28 cellular contexts compared by ENCODE assay signal in the genomic region with DNA sequence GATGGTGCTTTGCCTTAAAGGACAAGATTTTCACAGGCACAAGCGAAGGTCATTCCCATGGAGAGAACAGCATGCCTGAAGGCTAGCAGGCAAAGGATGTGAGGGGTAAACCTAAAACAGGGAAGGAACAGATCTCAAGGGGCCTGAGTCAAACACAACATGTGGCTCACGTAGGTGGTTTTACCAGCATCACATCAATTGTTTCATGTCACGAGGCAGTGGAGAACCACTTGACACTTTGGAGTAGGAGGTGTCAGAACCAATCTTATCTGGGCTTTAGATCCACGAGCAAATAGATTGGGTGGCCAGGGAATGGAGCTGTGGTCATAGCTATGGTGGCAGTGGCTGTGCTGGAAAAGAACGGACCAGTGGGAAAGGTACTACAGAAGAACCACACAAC. TPM values are rescaled to one million over a fixed set of nuclear protein-coding genes. Genes with fewer than 3 reads are reported as not detected.
DNase-seq lines count a peak whose midpoint lies in the region; ATAC-seq, FAIRE-seq and TF ChIP-seq lines count a peak whose summit lies in the region.
"Had no signal": no experiment of that assay in that cellular context is flagged by ENCODE, and none has a peak within 500 bp of the region (broad histone marks: within the 10 kb centered on the region; RNA-seq: fewer than 3 reads in every experiment).

No MANE protein-coding gene starts in this region.

- H3K9me3 ChIP-seq in GM12878 (replicated peaks; ENCODE audit: control insufficient read depth, insufficient read depth, low read length) (no peaks in the 10 kb centered on the region; the same call in 2 of the 3 replicates), GM23248 (ENCODE audit: low read depth) (no peaks in the 10 kb centered on the region)
- H3K9me3 ChIP-seq: left lung, SJSA1, suprapubic skin had no signal

- no peak for FAIRE-seq in GM12878 (lab: Jason Lieb, UNC)

- peak overlapping the region; percentile 46 for H3K27ac Mint-ChIP-seq in T-helper 2 cell treated with Interferon-gamma antibody and Interleukin-4, amounts not matched to agents 5 μg/mL and 100 μg/mL, for 36 hours
- H3K27ac Mint-ChIP-seq in progenitor cell of endocrine pancreas: peak overlapping the region; percentile 70
- H3K27ac Mint-ChIP-seq: T-helper 17 cell had no signal

- no peaks in the 10 kb centered on the region for H4K20me1 ChIP-seq in GM12878 (ENCODE audit: control insufficient read depth, insufficient read depth)
- H4K20me1 ChIP-seq in GM23248 (ENCODE audit: insufficient read depth): no peaks in the 10 kb centered on the region

- intact Hi-C loops in GM12878 (cut with micrococcal nuclease; ENCODE audit: unreplicated experiment): no loop called here

- SMC1A ChIA-PET in GM12878 (lab: Charles Lee; ENCODE audit: uncharacterized antibody, unreplicated experiment): interaction anchor here (1.0 kb wide), 1 partner anchor 8 kb away, joined by 3 read pairs; no protein-coding TSS in a partner anchor

- peaks cover 49% of the 10 kb centered on the region for H3K36me3 Mint-ChIP-seq in T-helper 2 cell treated with Interferon-gamma antibody and Interleukin-4, amounts not matched to agents 5 μg/mL and 100 μg/mL, for 36 hours (ENCODE audit: low read depth)
- peaks cover 42% of the 10 kb centered on the region for H3K36me3 Mint-ChIP-seq in progenitor cell of endocrine pancreas (ENCODE audit: insufficient read depth)

- no TSS peak for BruUV-seq in GM12878 (replicated peaks; lab: Mats Ljungman, UMichigan)

- TF ChIP-seq CTCF in GM20000 (IDR thresholded peaks at IDR 0.05; ENCODE audit: extremely low read depth, missing control alignments) (no peak), GM12878 (IDR thresholded peaks at IDR 0.05 in 2 of 3, conservative IDR thresholded peaks at IDR 0.05 in 1 of 3; ENCODE audit: control insufficient read depth in 2 of 3, extremely low read depth in 1 of 3, insufficient read depth in 1 of 3, low read depth in 3 of 3, low read length in 3 of 3) (no peak), progenitor cell of endocrine pancreas (IDR thresholded peaks at IDR 0.05; ENCODE audit: unreplicated experiment) (no peak)

- H3K4me3 Mint-ChIP-seq in T-helper 2 cell treated with Interferon-gamma antibody and Interleukin-4, amounts not matched to agents 5 μg/mL and 100 μg/mL, for 36 hours: no peak overlapping the region
- H3K4me3 Mint-ChIP-seq in progenitor cell of endocrine pancreas (ENCODE audit: low read depth): no peak overlapping the region
- H3K4me3 Mint-ChIP-seq: H9, T-helper 17 cell had no signal

- H3K79me2 ChIP-seq in GM12878 (ENCODE audit: control insufficient read depth, insufficient read depth, low read length) (no peaks in the 10 kb centered on the region), GM23248 (ENCODE audit: insufficient read depth) (peaks cover 9% of the 10 kb centered on the region; the same call in 1 of the 2 replicates)

- H3K36me3 ChIP-seq in GM12878 (ENCODE audit: control insufficient read depth in 2 of 2, insufficient read depth in 2 of 2, low read length in 1 of 2): peaks cover 6% of the 10 kb centered on the region in 2 experiments; a peak in 3 of 4 replicates
- peaks cover 16% of the 10 kb centered on the region; the same call in 1 of the 2 replicates for H3K36me3 ChIP-seq in GM23248 (ENCODE audit: low read depth)

- H3K27me3 Mint-ChIP-seq in T-helper 2 cell treated with Interferon-gamma antibody and Interleukin-4, amounts not matched to agents 5 μg/mL and 100 μg/mL, for 36 hours (ENCODE audit: low read depth): no peaks in the 10 kb centered on the region
- H3K27me3 Mint-ChIP-seq in progenitor cell of endocrine pancreas: no peaks in the 10 kb centered on the region
- H3K27me3 Mint-ChIP-seq: naive thymus-derived CD4-positive, alpha-beta T cell; T-helper 17 cell had no signal

- CTCF ChIA-PET in GM12878 (lab: Yijun Ruan, JAX): interaction anchor here (1.4 to 2.3 kb wide), 4 partner anchors 10 to 64 kb away, joined by 4 to 7 read pairs (median 4); a partner anchor contains a TSS

- no peaks in the 10 kb centered on the region for H3K9me3 Mint-ChIP-seq in T-helper 2 cell treated with Interferon-gamma antibody and Interleukin-4, amounts not matched to agents 5 μg/mL and 100 μg/mL, for 36 hours
- H3K9me3 Mint-ChIP-seq in progenitor cell of endocrine pancreas (ENCODE audit: low read depth): peaks cover 20% of the 10 kb centered on the region
- H3K9me3 Mint-ChIP-seq: activated naive CD4-positive, alpha-beta T cell treated with anti-CD3 and anti-CD28 coated beads, Interleukin-2, amount 50 U/mL, for 72 hours had no signal

- H2AFZ ChIP-seq in GM12878 (ENCODE audit: control insufficient read depth, low read depth, low read length): no peak overlapping the region
- H2AFZ ChIP-seq in GM23248: no peak overlapping the region

- 71% methylated on average over 5 of the region's 5 CpGs for WGBS in GM12878 (ENCODE audit: insufficient coverage, insufficient replicate concordance, low lambda C conversion rate, missing lambda C conversion rate)
- 67 to 79% methylated on average over 5 of the region's 5 CpGs for WGBS in GM23248 (ENCODE audit: low coverage in 1 of 2, low lambda C conversion rate in 2 of 2, missing lambda C conversion rate in 2 of 2), 2 experiments

- H3K4me2 ChIP-seq in GM12878 (ENCODE audit: control insufficient read depth, insufficient read depth) (no peak overlapping the region), GM23248 (ENCODE audit: unreplicated experiment) (no peak overlapping the region)

- DNase-seq in T-helper 2 cell treated with Interferon-gamma antibody and Interleukin-4, amounts not matched to agents 5 μg/mL and 100 μg/mL, for 36 hours (ENCODE audit: low spot score): no peak
- no peak for DNase-seq in T-helper 2 cell
- peak; percentile 1 for DNase-seq in GM20000 (ENCODE audit: low spot score)
- no peak for DNase-seq in GM12878 (ENCODE audit: low read depth, low spot score)
- DNase-seq in progenitor cell of endocrine pancreas (ENCODE audit: low spot score, unreplicated experiment): no peak
- no peak for DNase-seq in GM23248
- no peak for DNase-seq in erythroblast (lab: John Stamatoyannopoulos, UW)
- no peak for DNase-seq in NCI-H446 (lab: John Stamatoyannopoulos, UW)
- DNase-seq: activated T-cell treated with anti-CD3 and anti-CD28 coated beads for 4 hours; AML-193; cerebellar nuclear complex; effector CD4-positive, alpha-beta T cell; foreskin fibroblast; GF-D8; H9; Karpas-422; left lung; naive thymus-derived CD4-positive, alpha-beta T cell; NCI-H1436 treated with DMSO at 0.1 percent for 48 hours; NCI-H2171; NCI-H69; stimulated activated CD8-positive, alpha-beta memory T cell treated with anti-CD3 and anti-CD28 coated beads, Interleukin-4, amount 100 ng/mL, for 48 hours; T-helper 17 cell had no signal

- H3K27me3 ChIP-seq in GM12878 (replicated peaks in 1 of 2; ENCODE audit: control insufficient read depth in 2 of 2, insufficient read depth in 2 of 2, low read length in 1 of 2): no peaks in the 10 kb centered on the region
- H3K27me3 ChIP-seq in GM23248 (replicated peaks; ENCODE audit: insufficient read depth): no peaks in the 10 kb centered on the region
- H3K27me3 ChIP-seq: left lung, SJSA1, suprapubic skin had no signal

- peaks cover 27% of the 10 kb centered on the region for H3F3A ChIP-seq in GM23248 (ENCODE audit: insufficient read depth)

- TF ChIP-seq EP300 in GM12878 (IDR thresholded peaks at IDR 0.05; ENCODE audit: borderline replicate concordance in 1 of 2, control insufficient read depth in 1 of 2, low read depth in 2 of 2, low read length in 2 of 2): no peak

- no peak for TF ChIP-seq RAD21 in GM12878 (IDR thresholded peaks at IDR 0.05; ENCODE audit: insufficient read depth, low read depth, low read length)

- ATAC-seq in GM12878: peak; percentile 28; the same call in 2 of the 3 replicates
- ATAC-seq: left lung; naive thymus-derived CD4-positive, alpha-beta T cell; T-helper 17 cell had no signal

- H3K27ac ChIP-seq in GM12878 (ENCODE audit: control insufficient read depth, insufficient read depth): no peak overlapping the region
- H3K27ac ChIP-seq in GM23248: no peak overlapping the region
- H3K27ac ChIP-seq: left lung, SJSA1, suprapubic skin, VCaP had no signal

- no peaks in the 10 kb centered on the region for H3K9me2 ChIP-seq in GM23248 (ENCODE audit: insufficient read depth)

- H3K4me3 ChIP-seq in GM12878 (no peak overlapping the region), GM23248 (no peak overlapping the region)
- H3K4me3 ChIP-seq: left lung, SJSA1, suprapubic skin had no signal

- no peak overlapping the region for H3K9ac ChIP-seq in GM12878 (ENCODE audit: control insufficient read depth, insufficient read depth, low read length)
- H3K9ac ChIP-seq in GM23248: no peak overlapping the region

- H3K4me1 ChIP-seq in GM12878 (ENCODE audit: control insufficient read depth, insufficient read depth, low read length) (no peaks in the 10 kb centered on the region), GM23248 (ENCODE audit: insufficient read depth) (no peaks in the 10 kb centered on the region)
- H3K4me1 ChIP-seq: left lung, suprapubic skin had no signal

- peaks cover 3% of the 10 kb centered on the region for H3K4me1 Mint-ChIP-seq in T-helper 2 cell treated with Interferon-gamma antibody and Interleukin-4, amounts not matched to agents 5 μg/mL and 100 μg/mL, for 36 hours (ENCODE audit: low read depth)
- H3K4me1 Mint-ChIP-seq in progenitor cell of endocrine pancreas (ENCODE audit: low read depth): no peaks in the 10 kb centered on the region
- H3K4me1 Mint-ChIP-seq: H9 had no signal

- RAD21 ChIA-PET in GM12878 (lab: Charles Lee; ENCODE audit: unreplicated experiment): no interaction called here

- TF ChIP-seq POLR2A in GM12878 (IDR thresholded peaks at IDR 0.05; ENCODE audit: low read depth, low read length) (no peak), erythroblast (IDR thresholded peaks at IDR 0.05; ENCODE audit: low read length) (no peak)

- in situ Hi-C loops in GM12878 (cut with MboI): no loop called here
- in situ Hi-C loops in GM23248 (cut with MboI): no loop called here

- POLR2A ChIA-PET in GM12878 (lab: Charles Lee): no interaction called here

RNA-seq across cellular contexts. Expression of a gene that starts 8.5 kb away (rescaled TPM):
- 36.3 and 36.8 TPM in 2 replicates for total RNA-seq in GM12878 (2013; cell fraction: nucleolus; rRNA removed)
- 426 and 472 TPM in 2 replicates for total RNA-seq in GM12878 (2014; rRNA removed)
- total RNA-seq in GM12878 (2014; rRNA removed; fragmentation: Illumina TruSeq; extraction: Trizol): 120 and 128 TPM in 2 replicates
- 248 and 277 TPM in 2 replicates for total RNA-seq in GM12878 (2021)
- polyA plus RNA-seq in GM12878 (2011; ENCODE audit: low read depth): 110 TPM
- polyA plus RNA-seq in GM12878 (2011; rRNA removed): 260 and 333 TPM in 2 replicates
- polyA plus RNA-seq in GM12878 (2011; cell fraction: cytosol; rRNA removed): 402 and 510 TPM in 2 replicates
- 318 and 448 TPM in 2 replicates for polyA plus RNA-seq in GM12878 (2011; cell fraction: nucleus; rRNA removed)
- polyA plus RNA-seq in GM12878 (2012): 189 and 226 TPM in 2 replicates
- 17.3 and 69.5 TPM in 2 replicates for polyA plus RNA-seq in GM12878 (2014; fragmentation: Illumina TruSeq; extraction: Trizol)
- 100 to 1,000 TPM; 150 to 392 TPM for polyA plus RNA-seq in GM12878 (2014; fragmentation: Nextera tagmentation; extraction: Ambion mirVana)
- 475 and 518 TPM in 2 replicates for polyA plus RNA-seq in GM12878 (2014; rRNA removed)
- 100 to 1,000 TPM; 466 to 490 TPM for polyA plus RNA-seq in GM12878 (2016; fragmentation: Nextera tagmentation; extraction: Ambion mirVana)
- 43.7 and 68.6 TPM in 2 replicates for polyA minus RNA-seq in GM12878 (2011; rRNA and poly(A)+ RNA removed)
- polyA minus RNA-seq in GM12878 (2011; cell fraction: cytosol; rRNA and poly(A)+ RNA removed): 59.8 and 64.1 TPM in 2 replicates
- polyA minus RNA-seq in GM12878 (2011; cell fraction: nucleus; rRNA and poly(A)+ RNA removed): 29.5 and 45.5 TPM in 2 replicates
- 157 and 161 TPM in 2 replicates for total RNA-seq in progenitor cell of endocrine pancreas
- 175 and 211 TPM in 2 replicates for total RNA-seq in GM23248 (2014; rRNA removed; shearing (Covaris generic))
- polyA plus RNA-seq in GM23248 (2016; fragmentation: Nextera tagmentation; extraction: Ambion mirVana): 315 and 327 TPM in 2 replicates

RNA-seq across cellular contexts. Expression of a gene that starts 9.5 kb away (rescaled TPM):
- total RNA-seq in GM12878 (2013; cell fraction: nucleolus; rRNA removed): 73.9 and 75.5 TPM in 2 replicates
- 42.6 and 45.4 TPM in 2 replicates for total RNA-seq in GM12878 (2014; rRNA removed)
- 29.2 and 29.3 TPM in 2 replicates for total RNA-seq in GM12878 (2014; rRNA removed; fragmentation: Illumina TruSeq; extraction: Trizol)
- total RNA-seq in GM12878 (2021): 57.3 and 59.2 TPM in 2 replicates
- polyA plus RNA-seq in GM12878 (2011; ENCODE audit: low read depth): 21.5 TPM
- polyA plus RNA-seq in GM12878 (2011; rRNA removed): 28.7 and 44.8 TPM in 2 replicates
- 73.0 and 85.0 TPM in 2 replicates for polyA plus RNA-seq in GM12878 (2011; cell fraction: cytosol; rRNA removed)
- polyA plus RNA-seq in GM12878 (2011; cell fraction: nucleus; rRNA removed): 226 and 285 TPM in 2 replicates
- 44.3 and 60.0 TPM in 2 replicates for polyA plus RNA-seq in GM12878 (2012)
- 10.1 and 25.4 TPM in 2 replicates for polyA plus RNA-seq in GM12878 (2014; fragmentation: Illumina TruSeq; extraction: Trizol)
- polyA plus RNA-seq in GM12878 (2014; fragmentation: Nextera tagmentation; extraction: Ambion mirVana): 1 to 10 TPM; 1.3 to 5.2 TPM
- polyA plus RNA-seq in GM12878 (2014; rRNA removed): 60.5 and 62.8 TPM in 2 replicates
- 10 to 100 TPM; 44.8 to 51.5 TPM for polyA plus RNA-seq in GM12878 (2016; fragmentation: Nextera tagmentation; extraction: Ambion mirVana)
- polyA minus RNA-seq in GM12878 (2011; rRNA and poly(A)+ RNA removed): 42.1 and 82.5 TPM in 2 replicates
- polyA minus RNA-seq in GM12878 (2011; cell fraction: cytosol; rRNA and poly(A)+ RNA removed): 22.9 and 23.1 TPM in 2 replicates
- polyA minus RNA-seq in GM12878 (2011; cell fraction: nucleus; rRNA and poly(A)+ RNA removed): 56.5 and 66.0 TPM in 2 replicates
- 87.4 and 88.5 TPM in 2 replicates for total RNA-seq in progenitor cell of endocrine pancreas
- 63.6 and 65.8 TPM in 2 replicates for total RNA-seq in GM23248 (2014; rRNA removed; shearing (Covaris generic))
- polyA plus RNA-seq in GM23248 (2016; fragmentation: Nextera tagmentation; extraction: Ambion mirVana): 53.4 and 55.9 TPM in 2 replicates

RNA-seq across cellular contexts. Expression of a gene that starts 15.2 kb away (rescaled TPM):
- total RNA-seq in GM12878 (2013; cell fraction: nucleolus; rRNA removed): 46.6 and 50.3 TPM in 2 replicates
- total RNA-seq in GM12878 (2014; rRNA removed) (3.7 and 3.8 TPM in 2 replicates), GM12878 (2014; rRNA removed; fragmentation: Illumina TruSeq; extraction: Trizol) (3.5 and 3.6 TPM in 2 replicates), GM12878 (2021) (3.4 and 3.5 TPM in 2 replicates), progenitor cell of endocrine pancreas (15.9 and 17.4 TPM in 2 replicates)
- polyA plus RNA-seq in GM12878 (2011; ENCODE audit: low read depth): 3.6 TPM
- polyA plus RNA-seq in GM12878 (2011; rRNA removed) (10.1 and 10.5 TPM in 2 replicates), GM12878 (2014; fragmentation: Illumina TruSeq; extraction: Trizol) (3.2 and 4.1 TPM in 2 replicates), GM12878 (2014; fragmentation: Nextera tagmentation; extraction: Ambion mirVana) (under 1 TPM; 0.40 to 0.75 TPM), GM12878 (2014; rRNA removed) (1.8 and 3.8 TPM in 2 replicates), GM12878 (2016; fragmentation: Nextera tagmentation; extraction: Ambion mirVana) (1 to 10 TPM; 2.1 to 4.5 TPM), GM23248 (2016; fragmentation: Nextera tagmentation; extraction: Ambion mirVana) (1.1 and 1.3 TPM in 2 replicates)
- polyA plus RNA-seq in GM12878 (2011; cell fraction: cytosol; rRNA removed): 3.8 and 4.4 TPM in 2 replicates
- polyA plus RNA-seq in GM12878 (2011; cell fraction: nucleus; rRNA removed): 25.1 and 36.4 TPM in 2 replicates
- polyA plus RNA-seq in GM12878 (2012): 5.2 and 5.9 TPM in 2 replicates
- polyA minus RNA-seq in GM12878 (2011; rRNA and poly(A)+ RNA removed): 5.6 and 11.5 TPM in 2 replicates
- 2.8 and 4.4 TPM in 2 replicates for polyA minus RNA-seq in GM12878 (2011; cell fraction: cytosol; rRNA and poly(A)+ RNA removed)
- 13.2 and 18.9 TPM in 2 replicates for polyA minus RNA-seq in GM12878 (2011; cell fraction: nucleus; rRNA and poly(A)+ RNA removed)
- 1.2 and 3.4 TPM in 2 replicates for total RNA-seq in GM23248 (2014; rRNA removed; shearing (Covaris generic))

RNA-seq across cellular contexts. Expression of a gene that starts 59.1 kb away (rescaled TPM):
- total RNA-seq in GM12878 (2013; cell fraction: nucleolus; rRNA removed): 0.90 and 2.2 TPM in 2 replicates
- 1.9 and 2.1 TPM in 2 replicates for total RNA-seq in GM12878 (2014; rRNA removed)
- total RNA-seq in GM12878 (2014; rRNA removed; fragmentation: Illumina TruSeq; extraction: Trizol): 0.89 and 0.97 TPM in 2 replicates
- total RNA-seq in GM12878 (2021): 2.5 and 2.9 TPM in 2 replicates
- 0.80 TPM for polyA plus RNA-seq in GM12878 (2011; ENCODE audit: low read depth)
- polyA plus RNA-seq in GM12878 (2011; rRNA removed): 0.18 TPM in 1 of 2 replicates, not detected in the other
- 0.09 and 0.15 TPM in 2 replicates for polyA plus RNA-seq in GM12878 (2011; cell fraction: cytosol; rRNA removed)
- 1.3 TPM in 2 replicates for polyA plus RNA-seq in GM12878 (2011; cell fraction: nucleus; rRNA removed)
- polyA plus RNA-seq in GM12878 (2012): 0.81 and 1.4 TPM in 2 replicates
- 0.37 and 0.46 TPM in 2 replicates for polyA plus RNA-seq in GM12878 (2014; fragmentation: Illumina TruSeq; extraction: Trizol)
- polyA plus RNA-seq in GM12878 (2014; fragmentation: Nextera tagmentation; extraction: Ambion mirVana): under 1 TPM in 1 of 2 experiments, not detected in 1; 0.20 TPM
- 2.4 and 2.9 TPM in 2 replicates for polyA plus RNA-seq in GM12878 (2014; rRNA removed)
- 1 to 10 TPM; 1.2 to 2.3 TPM for polyA plus RNA-seq in GM12878 (2016; fragmentation: Nextera tagmentation; extraction: Ambion mirVana)
- not detected in 2 replicates for polyA minus RNA-seq in GM12878 (2011; rRNA and poly(A)+ RNA removed)
- not detected in 2 replicates for polyA minus RNA-seq in GM12878 (2011; cell fraction: cytosol; rRNA and poly(A)+ RNA removed)
- polyA minus RNA-seq in GM12878 (2011; cell fraction: nucleus; rRNA and poly(A)+ RNA removed): not detected in 2 replicates
- total RNA-seq in progenitor cell of endocrine pancreas: 2.6 and 3.8 TPM in 2 replicates
- not detected in 2 replicates for total RNA-seq in GM23248 (2014; rRNA removed; shearing (Covaris generic))
- not detected in 2 replicates for polyA plus RNA-seq in GM23248 (2016; fragmentation: Nextera tagmentation; extraction: Ambion mirVana)
- total RNA-seq: A172, SJSA1 had no signal
